In the genomic region with DNA sequence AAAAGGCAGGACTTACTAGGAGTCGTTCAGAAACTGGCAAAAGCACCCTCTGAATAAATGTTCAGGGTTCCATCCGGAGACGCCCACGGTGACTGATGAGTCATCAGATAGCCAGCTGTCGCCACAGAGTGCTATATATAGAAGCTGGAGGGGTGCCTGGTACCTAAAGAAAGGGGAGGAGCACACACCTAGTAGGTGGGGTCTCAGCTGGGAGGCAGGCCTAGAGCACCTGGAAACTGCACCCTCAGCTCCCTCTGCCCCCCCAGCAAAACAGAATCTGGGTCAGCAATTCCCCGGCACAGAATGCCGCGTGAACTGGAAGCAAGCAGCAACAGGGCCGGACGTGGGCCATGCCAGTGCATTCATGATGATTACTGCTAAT, we compare ENCODE assay signal across 1 cellular context.
TF ChIP-seq lines count a peak whose summit lies in the region.

No MANE protein-coding gene starts in this region.

TF ChIP-seq in K562, 482 proteins besides CTCF, POLR2A, EP300 and RAD21 (continued from another document and continues in another):
- TF ChIP-seq, protein P1, sequence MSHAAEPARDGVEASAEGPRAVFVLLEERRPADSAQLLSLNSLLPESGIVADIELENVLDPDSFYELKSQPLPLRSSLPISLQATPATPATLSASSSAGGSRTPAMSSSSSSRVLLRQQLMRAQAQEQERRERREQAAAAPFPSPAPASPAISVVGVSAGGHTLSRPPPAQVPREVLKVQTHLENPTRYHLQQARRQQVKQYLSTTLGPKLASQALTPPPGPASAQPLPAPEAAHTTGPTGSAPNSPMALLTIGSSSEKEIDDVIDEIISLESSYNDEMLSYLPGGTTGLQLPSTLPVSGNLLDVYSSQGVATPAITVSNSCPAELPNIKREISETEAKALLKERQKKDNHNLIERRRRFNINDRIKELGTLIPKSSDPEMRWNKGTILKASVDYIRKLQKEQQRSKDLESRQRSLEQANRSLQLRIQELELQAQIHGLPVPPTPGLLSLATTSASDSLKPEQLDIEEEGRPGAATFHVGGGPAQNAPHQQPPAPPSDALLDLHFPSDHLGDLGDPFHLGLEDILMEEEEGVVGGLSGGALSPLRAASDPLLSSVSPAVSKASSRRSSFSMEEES (CRISPR knock-in tag; IDR thresholded peaks at IDR 0.05), result no peak
- no peak for TF ChIP-seq SIN3B (IDR thresholded peaks at IDR 0.05; ENCODE audit: low read depth)
- TF ChIP-seq, protein P2, sequence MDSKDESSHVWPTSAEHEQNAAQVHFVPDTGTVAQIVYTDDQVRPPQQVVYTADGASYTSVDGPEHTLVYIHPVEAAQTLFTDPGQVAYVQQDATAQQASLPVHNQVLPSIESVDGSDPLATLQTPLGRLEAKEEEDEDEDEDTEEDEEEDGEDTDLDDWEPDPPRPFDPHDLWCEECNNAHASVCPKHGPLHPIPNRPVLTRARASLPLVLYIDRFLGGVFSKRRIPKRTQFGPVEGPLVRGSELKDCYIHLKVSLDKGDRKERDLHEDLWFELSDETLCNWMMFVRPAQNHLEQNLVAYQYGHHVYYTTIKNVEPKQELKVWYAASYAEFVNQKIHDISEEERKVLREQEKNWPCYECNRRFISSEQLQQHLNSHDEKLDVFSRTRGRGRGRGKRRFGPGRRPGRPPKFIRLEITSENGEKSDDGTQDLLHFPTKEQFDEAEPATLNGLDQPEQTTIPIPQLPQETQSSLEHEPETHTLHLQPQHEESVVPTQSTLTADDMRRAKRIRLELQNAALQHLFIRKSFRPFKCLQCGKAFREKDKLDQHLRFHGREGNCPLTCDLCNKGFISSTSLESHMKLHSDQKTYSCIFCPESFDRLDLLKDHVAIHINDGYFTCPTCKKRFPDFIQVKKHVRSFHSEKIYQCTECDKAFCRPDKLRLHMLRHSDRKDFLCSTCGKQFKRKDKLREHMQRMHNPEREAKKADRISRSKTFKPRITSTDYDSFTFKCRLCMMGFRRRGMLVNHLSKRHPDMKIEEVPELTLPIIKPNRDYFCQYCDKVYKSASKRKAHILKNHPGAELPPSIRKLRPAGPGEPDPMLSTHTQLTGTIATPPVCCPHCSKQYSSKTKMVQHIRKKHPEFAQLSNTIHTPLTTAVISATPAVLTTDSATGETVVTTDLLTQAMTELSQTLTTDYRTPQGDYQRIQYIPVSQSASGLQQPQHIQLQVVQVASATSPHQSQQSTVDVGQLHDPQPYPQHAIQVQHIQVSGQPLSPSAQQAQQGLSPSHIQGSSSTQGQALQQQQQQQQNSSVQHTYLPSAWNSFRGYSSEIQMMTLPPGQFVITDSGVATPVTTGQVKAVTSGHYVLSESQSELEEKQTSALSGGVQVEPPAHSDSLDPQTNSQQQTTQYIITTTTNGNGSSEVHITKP (IDR thresholded peaks at IDR 0.05; ENCODE audit: partially characterized antibody), result peak; percentile 28
- TF ChIP-seq, protein P3, sequence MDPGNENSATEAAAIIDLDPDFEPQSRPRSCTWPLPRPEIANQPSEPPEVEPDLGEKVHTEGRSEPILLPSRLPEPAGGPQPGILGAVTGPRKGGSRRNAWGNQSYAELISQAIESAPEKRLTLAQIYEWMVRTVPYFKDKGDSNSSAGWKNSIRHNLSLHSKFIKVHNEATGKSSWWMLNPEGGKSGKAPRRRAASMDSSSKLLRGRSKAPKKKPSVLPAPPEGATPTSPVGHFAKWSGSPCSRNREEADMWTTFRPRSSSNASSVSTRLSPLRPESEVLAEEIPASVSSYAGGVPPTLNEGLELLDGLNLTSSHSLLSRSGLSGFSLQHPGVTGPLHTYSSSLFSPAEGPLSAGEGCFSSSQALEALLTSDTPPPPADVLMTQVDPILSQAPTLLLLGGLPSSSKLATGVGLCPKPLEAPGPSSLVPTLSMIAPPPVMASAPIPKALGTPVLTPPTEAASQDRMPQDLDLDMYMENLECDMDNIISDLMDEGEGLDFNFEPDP (CRISPR knock-in tag; IDR thresholded peaks at IDR 0.05), result no peak
- TF ChIP-seq RUNX1 (IDR thresholded peaks at IDR 0.05; ENCODE audit: low read depth), result no peak
- TF ChIP-seq CCNT2 (IDR thresholded peaks at IDR 0.05; ENCODE audit: borderline replicate concordance, extremely low read depth, insufficient read length, low read depth, low read length), result no peak
- no peak for TF ChIP-seq ZNF263 (CRISPR knock-in tag; IDR thresholded peaks at IDR 0.05; ENCODE audit: borderline replicate concordance)
- TF ChIP-seq, protein P4, sequence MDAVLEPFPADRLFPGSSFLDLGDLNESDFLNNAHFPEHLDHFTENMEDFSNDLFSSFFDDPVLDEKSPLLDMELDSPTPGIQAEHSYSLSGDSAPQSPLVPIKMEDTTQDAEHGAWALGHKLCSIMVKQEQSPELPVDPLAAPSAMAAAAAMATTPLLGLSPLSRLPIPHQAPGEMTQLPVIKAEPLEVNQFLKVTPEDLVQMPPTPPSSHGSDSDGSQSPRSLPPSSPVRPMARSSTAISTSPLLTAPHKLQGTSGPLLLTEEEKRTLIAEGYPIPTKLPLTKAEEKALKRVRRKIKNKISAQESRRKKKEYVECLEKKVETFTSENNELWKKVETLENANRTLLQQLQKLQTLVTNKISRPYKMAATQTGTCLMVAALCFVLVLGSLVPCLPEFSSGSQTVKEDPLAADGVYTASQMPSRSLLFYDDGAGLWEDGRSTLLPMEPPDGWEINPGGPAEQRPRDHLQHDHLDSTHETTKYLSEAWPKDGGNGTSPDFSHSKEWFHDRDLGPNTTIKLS (IDR thresholded peaks at IDR 0.05; ENCODE audit: borderline replicate concordance, low read depth), result no peak
- TF ChIP-seq, protein P5, sequence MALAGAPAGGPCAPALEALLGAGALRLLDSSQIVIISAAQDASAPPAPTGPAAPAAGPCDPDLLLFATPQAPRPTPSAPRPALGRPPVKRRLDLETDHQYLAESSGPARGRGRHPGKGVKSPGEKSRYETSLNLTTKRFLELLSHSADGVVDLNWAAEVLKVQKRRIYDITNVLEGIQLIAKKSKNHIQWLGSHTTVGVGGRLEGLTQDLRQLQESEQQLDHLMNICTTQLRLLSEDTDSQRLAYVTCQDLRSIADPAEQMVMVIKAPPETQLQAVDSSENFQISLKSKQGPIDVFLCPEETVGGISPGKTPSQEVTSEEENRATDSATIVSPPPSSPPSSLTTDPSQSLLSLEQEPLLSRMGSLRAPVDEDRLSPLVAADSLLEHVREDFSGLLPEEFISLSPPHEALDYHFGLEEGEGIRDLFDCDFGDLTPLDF (CRISPR knock-in tag; IDR thresholded peaks at IDR 0.05), result no peak
- no peak for TF ChIP-seq EP400 (IDR thresholded peaks at IDR 0.05)
- peak; percentile 71; the same call in 1 of the 2 replicates for TF ChIP-seq JUNB (CRISPR knock-in tag; conservative IDR thresholded peaks at IDR 0.05)
- TF ChIP-seq ETV5 (CRISPR knock-in tag; IDR thresholded peaks at IDR 0.05; ENCODE audit: low read depth), result peak; percentile 60
- TF ChIP-seq GABPA (tag; conservative IDR thresholded peaks at IDR 0.05; ENCODE audit: low read depth), result no peak
- TF ChIP-seq XRCC4 (IDR thresholded peaks at IDR 0.05; ENCODE audit: extremely low read depth, insufficient read depth, insufficient read length), result no peak
- TF ChIP-seq ZKSCAN8 (CRISPR knock-in tag; IDR thresholded peaks at IDR 0.05), result no peak
- TF ChIP-seq, protein P6, sequence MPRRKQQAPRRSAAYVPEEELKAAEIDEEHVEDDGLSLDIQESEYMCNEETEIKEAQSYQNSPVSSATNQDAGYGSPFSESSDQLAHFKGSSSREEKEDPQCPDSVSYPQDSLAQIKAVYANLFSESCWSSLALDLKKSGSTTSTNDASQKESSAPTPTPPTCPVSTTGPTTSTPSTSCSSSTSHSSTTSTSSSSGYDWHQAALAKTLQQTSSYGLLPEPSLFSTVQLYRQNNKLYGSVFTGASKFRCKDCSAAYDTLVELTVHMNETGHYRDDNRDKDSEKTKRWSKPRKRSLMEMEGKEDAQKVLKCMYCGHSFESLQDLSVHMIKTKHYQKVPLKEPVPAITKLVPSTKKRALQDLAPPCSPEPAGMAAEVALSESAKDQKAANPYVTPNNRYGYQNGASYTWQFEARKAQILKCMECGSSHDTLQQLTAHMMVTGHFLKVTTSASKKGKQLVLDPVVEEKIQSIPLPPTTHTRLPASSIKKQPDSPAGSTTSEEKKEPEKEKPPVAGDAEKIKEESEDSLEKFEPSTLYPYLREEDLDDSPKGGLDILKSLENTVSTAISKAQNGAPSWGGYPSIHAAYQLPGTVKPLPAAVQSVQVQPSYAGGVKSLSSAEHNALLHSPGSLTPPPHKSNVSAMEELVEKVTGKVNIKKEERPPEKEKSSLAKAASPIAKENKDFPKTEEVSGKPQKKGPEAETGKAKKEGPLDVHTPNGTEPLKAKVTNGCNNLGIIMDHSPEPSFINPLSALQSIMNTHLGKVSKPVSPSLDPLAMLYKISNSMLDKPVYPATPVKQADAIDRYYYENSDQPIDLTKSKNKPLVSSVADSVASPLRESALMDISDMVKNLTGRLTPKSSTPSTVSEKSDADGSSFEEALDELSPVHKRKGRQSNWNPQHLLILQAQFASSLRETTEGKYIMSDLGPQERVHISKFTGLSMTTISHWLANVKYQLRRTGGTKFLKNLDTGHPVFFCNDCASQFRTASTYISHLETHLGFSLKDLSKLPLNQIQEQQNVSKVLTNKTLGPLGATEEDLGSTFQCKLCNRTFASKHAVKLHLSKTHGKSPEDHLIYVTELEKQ (CRISPR knock-in tag; IDR thresholded peaks at IDR 0.05), result no peak
- TF ChIP-seq ZNF583 (CRISPR knock-in tag; IDR thresholded peaks at IDR 0.05), result no peak
- no peak for TF ChIP-seq ELF1 (tag; IDR thresholded peaks at IDR 0.05)
- TF ChIP-seq DNMT1 (IDR thresholded peaks at IDR 0.05), result no peak
- peak; percentile 69 for TF ChIP-seq CBFA2T3 (IDR thresholded peaks at IDR 0.05)
- no peak for TF ChIP-seq PPARD (CRISPR knock-in tag; IDR thresholded peaks at IDR 0.05)
- TF ChIP-seq MEF2D (tag; conservative IDR thresholded peaks at IDR 0.05; ENCODE audit: low read depth), result peak; percentile 95
- TF ChIP-seq BACH1 (tag; IDR thresholded peaks at IDR 0.05), result no peak
- TF ChIP-seq, protein P7, sequence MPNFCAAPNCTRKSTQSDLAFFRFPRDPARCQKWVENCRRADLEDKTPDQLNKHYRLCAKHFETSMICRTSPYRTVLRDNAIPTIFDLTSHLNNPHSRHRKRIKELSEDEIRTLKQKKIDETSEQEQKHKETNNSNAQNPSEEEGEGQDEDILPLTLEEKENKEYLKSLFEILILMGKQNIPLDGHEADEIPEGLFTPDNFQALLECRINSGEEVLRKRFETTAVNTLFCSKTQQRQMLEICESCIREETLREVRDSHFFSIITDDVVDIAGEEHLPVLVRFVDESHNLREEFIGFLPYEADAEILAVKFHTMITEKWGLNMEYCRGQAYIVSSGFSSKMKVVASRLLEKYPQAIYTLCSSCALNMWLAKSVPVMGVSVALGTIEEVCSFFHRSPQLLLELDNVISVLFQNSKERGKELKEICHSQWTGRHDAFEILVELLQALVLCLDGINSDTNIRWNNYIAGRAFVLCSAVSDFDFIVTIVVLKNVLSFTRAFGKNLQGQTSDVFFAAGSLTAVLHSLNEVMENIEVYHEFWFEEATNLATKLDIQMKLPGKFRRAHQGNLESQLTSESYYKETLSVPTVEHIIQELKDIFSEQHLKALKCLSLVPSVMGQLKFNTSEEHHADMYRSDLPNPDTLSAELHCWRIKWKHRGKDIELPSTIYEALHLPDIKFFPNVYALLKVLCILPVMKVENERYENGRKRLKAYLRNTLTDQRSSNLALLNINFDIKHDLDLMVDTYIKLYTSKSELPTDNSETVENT (CRISPR knock-in tag; IDR thresholded peaks at IDR 0.05), result no peak
- TF ChIP-seq TRIM24 (IDR thresholded peaks at IDR 0.05), result no peak
- TF ChIP-seq, protein P8, sequence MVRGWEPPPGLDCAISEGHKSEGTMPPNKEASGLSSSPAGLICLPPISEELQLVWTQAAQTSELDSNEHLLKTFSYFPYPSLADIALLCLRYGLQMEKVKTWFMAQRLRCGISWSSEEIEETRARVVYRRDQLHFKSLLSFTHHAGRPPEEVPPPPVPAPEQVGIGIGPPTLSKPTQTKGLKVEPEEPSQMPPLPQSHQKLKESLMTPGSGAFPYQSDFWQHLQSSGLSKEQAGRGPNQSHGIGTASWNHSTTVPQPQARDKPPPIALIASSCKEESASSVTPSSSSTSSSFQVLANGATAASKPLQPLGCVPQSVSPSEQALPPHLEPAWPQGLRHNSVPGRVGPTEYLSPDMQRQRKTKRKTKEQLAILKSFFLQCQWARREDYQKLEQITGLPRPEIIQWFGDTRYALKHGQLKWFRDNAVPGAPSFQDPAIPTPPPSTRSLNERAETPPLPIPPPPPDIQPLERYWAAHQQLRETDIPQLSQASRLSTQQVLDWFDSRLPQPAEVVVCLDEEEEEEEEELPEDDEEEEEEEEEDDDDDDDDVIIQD (CRISPR knock-in tag; IDR thresholded peaks at IDR 0.05), result no peak
- no peak for TF ChIP-seq CBX8 (IDR thresholded peaks at IDR 0.05; ENCODE audit: borderline replicate concordance, extremely low read depth, low read depth, low read length, poor library complexity, severe bottlenecking)
- no peak for TF ChIP-seq ZNF785 (CRISPR knock-in tag; IDR thresholded peaks at IDR 0.05)
- TF ChIP-seq, protein P9, sequence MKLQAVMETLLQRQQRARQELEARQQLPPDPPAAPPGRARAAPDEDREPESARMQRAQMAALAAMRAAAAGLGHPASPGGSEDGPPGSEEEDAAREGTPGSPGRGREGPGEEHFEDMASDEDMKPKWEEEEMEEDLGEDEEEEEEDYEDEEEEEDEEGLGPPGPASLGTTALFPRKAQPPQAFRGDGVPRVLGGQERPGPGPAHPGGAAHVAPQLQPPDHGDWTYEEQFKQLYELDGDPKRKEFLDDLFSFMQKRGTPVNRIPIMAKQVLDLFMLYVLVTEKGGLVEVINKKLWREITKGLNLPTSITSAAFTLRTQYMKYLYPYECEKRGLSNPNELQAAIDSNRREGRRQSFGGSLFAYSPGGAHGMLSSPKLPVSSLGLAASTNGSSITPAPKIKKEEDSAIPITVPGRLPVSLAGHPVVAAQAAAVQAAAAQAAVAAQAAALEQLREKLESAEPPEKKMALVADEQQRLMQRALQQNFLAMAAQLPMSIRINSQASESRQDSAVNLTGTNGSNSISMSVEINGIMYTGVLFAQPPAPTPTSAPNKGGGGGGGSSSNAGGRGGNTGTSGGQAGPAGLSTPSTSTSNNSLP (IDR thresholded peaks at IDR 0.05; ENCODE audit: borderline replicate concordance, low read depth, low read length), result no peak
- no peak for TF ChIP-seq CBFB (CRISPR knock-in tag; IDR thresholded peaks at IDR 0.05)
- TF ChIP-seq RHOXF2B (CRISPR knock-in tag; conservative IDR thresholded peaks at IDR 0.05), result no peak
- no peak for TF ChIP-seq TAL1 (IDR thresholded peaks at IDR 0.05)
- peak; percentile 84 for TF ChIP-seq DPF2 (IDR thresholded peaks at IDR 0.05)
- TF ChIP-seq NFIX (CRISPR knock-in tag; IDR thresholded peaks at IDR 0.05; ENCODE audit: low read depth), result no peak
- no peak for TF ChIP-seq ZNF324 (CRISPR knock-in tag; IDR thresholded peaks at IDR 0.05)
